In genomic region chr3:141960731-141961130, GRCh38 we compare ENCODE assay signal across 13 cellular contexts.
A peak's percentile ranks its signal among the peaks of the same experiment; 100 is the strongest.
DNase-seq lines count a peak whose midpoint lies in the region; ATAC-seq and TF ChIP-seq lines count a peak whose summit lies in the region.
"Had no signal": no experiment of that assay in that cellular context is flagged by ENCODE, and none has a peak within 500 bp of the region (broad histone marks: within the 10 kb centered on the region; RNA-seq: fewer than 3 reads in every experiment).

No MANE protein-coding gene starts in this region.

- H3K27me3 ChIP-seq in GM23248 (replicated peaks; ENCODE audit: insufficient read depth) (no peaks in the 10 kb centered on the region), ascending aorta (no peaks in the 10 kb centered on the region), skeletal muscle satellite cell (ENCODE audit: control insufficient read depth, insufficient read depth, low read length) (no peaks in the 10 kb centered on the region)

- peak overlapping the region; percentile 44 for H3K4me3 ChIP-seq in GM23248
- H3K4me3 ChIP-seq in ascending aorta: no peak overlapping the region
- no peak overlapping the region for H3K4me3 ChIP-seq in skeletal muscle satellite cell (ENCODE audit: low read length)

- H3K79me2 ChIP-seq in GM23248 (ENCODE audit: insufficient read depth): no peaks in the 10 kb centered on the region

- H2AFZ ChIP-seq in GM23248: peak overlapping the region; percentile 61; the same call in 1 of the 2 replicates

- in situ Hi-C loops in GM23248 (cut with MboI): no loop called here

- DNase-seq in GM23248 (peak; percentile 74), ascending aorta (ENCODE audit: low spot score in 2 of 2) (no peak), glomerular visceral epithelial cell (ENCODE audit: extremely low spot score) (peak; percentile 15), foreskin melanocyte (no peak)
- no peak for DNase-seq in activated CD8-positive, alpha-beta memory T cell treated with anti-CD3 and anti-CD28 coated beads, Interleukin-2, amount 50 U/mL, for 4 hours
- no peak for DNase-seq in activated CD4-positive, CD25-positive, alpha-beta regulatory T cell treated with anti-CD3 and anti-CD28 coated beads, Interleukin-2, amount 50 U/mL, for 72 hours
- DNase-seq: amygdala; CD4-positive, alpha-beta T cell; NCI-H187 treated with DMSO at 0.1 percent for 48 hours; OCI-M1; T1000 had no signal

- ATAC-seq in GM21528 (IDR thresholded peaks at IDR 0.05; ENCODE audit: low FRiP score, unreplicated experiment): no peak

- H3F3A ChIP-seq in GM23248 (ENCODE audit: insufficient read depth): peaks cover 30% of the 10 kb centered on the region

- H3K9me2 ChIP-seq in GM23248 (ENCODE audit: insufficient read depth): no peaks in the 10 kb centered on the region

- 10 to 19% methylated on average over 3 of the region's 3 CpGs for WGBS in GM23248 (ENCODE audit: low coverage in 1 of 2, low lambda C conversion rate in 2 of 2, missing lambda C conversion rate in 2 of 2), 2 experiments

- peak overlapping the region; percentile 68 for H3K4me2 ChIP-seq in GM23248 (ENCODE audit: unreplicated experiment)
- H3K4me2 ChIP-seq in skeletal muscle satellite cell (ENCODE audit: low read length): peak overlapping the region; percentile 64

- TF ChIP-seq CTCF in ascending aorta (IDR thresholded peaks at IDR 0.05): no peak

- H3K36me3 ChIP-seq in GM23248 (ENCODE audit: low read depth) (no peaks in the 10 kb centered on the region), ascending aorta (peaks cover 0 to 13% of the 10 kb centered on the region in 2 donors), skeletal muscle satellite cell (ENCODE audit: insufficient read depth, low read length) (no peaks in the 10 kb centered on the region)

- peak overlapping the region; percentile 63 for H3K9ac ChIP-seq in GM23248
- H3K9ac ChIP-seq in skeletal muscle satellite cell (ENCODE audit: low read depth, low read length): peak overlapping the region; percentile 54

- no peaks in the 10 kb centered on the region for H4K20me1 ChIP-seq in GM23248 (ENCODE audit: insufficient read depth)

- H3K4me1 ChIP-seq in GM23248 (ENCODE audit: insufficient read depth) (peaks cover 21% of the 10 kb centered on the region), ascending aorta (peaks cover 0 to 9% of the 10 kb centered on the region in 2 donors), skeletal muscle satellite cell (ENCODE audit: control insufficient read depth, insufficient read depth, low read length) (peaks cover 19% of the 10 kb centered on the region)

- H3K9me3 ChIP-seq in GM23248 (ENCODE audit: low read depth): no peaks in the 10 kb centered on the region
- H3K9me3 ChIP-seq in ascending aorta: no peaks in the 10 kb centered on the region
- no peaks in the 10 kb centered on the region for H3K9me3 ChIP-seq in skeletal muscle satellite cell (replicated peaks; ENCODE audit: low read length)

- H3K27ac ChIP-seq in GM23248 (peak overlapping the region; percentile 89), ascending aorta (peak overlapping the region; percentile 76)

- intact Hi-C loops in ascending aorta (cut with DNase I): loop anchor here (5.0 kb wide), 1 partner anchor 317 kb away; no protein-coding TSS in a partner anchor

Comparison
In these comparisons a context has a peak if more than half of its experiments do, and no peak if none do; other contexts are left out.
1. DNase-seq: peak in GM23248 (single experiment) and glomerular visceral epithelial cell (single experiment); none in ascending aorta (0 of 2), activated CD8-positive, alpha-beta memory T cell treated with anti-CD3 and anti-CD28 coated beads, Interleukin-2, amount 50 U/mL, for 4 hours (single experiment), activated CD4-positive, CD25-positive, alpha-beta regulatory T cell treated with anti-CD3 and anti-CD28 coated beads, Interleukin-2, amount 50 U/mL, for 72 hours (single experiment) and foreskin melanocyte (single experiment).